ENCODE assay signal across 19 cellular contexts in the genomic region with DNA sequence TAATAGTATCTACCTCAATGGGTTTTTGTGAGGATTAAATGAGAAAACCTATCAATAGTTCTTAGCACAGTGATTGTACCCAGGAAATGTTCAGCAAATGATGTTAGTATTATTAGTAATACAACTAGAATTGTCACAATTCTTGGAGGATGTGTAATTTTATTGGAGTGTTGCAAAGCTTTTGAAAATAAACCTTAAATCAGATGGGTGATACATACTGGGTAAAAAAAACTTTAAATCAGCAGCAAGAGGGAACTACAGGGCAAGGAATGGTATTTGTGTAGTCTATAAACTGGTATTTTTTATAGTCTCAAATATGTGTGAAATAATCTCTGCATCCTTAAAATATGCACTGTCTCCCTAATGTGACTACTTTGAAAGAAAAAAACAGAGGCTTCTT.
"Had no signal": no experiment of that assay in that cellular context is flagged by ENCODE, and none has a peak within 500 bp of the region (broad histone marks: within the 10 kb centered on the region; RNA-seq: fewer than 3 reads in every experiment).

No MANE protein-coding gene starts in this region.

- H3K27me3 ChIP-seq: esophagus squamous epithelium, sigmoid colon, thyroid gland had no signal

- H3K27ac ChIP-seq: esophagus squamous epithelium, sigmoid colon, thyroid gland had no signal

- H3K27me3 Mint-ChIP-seq: activated B cell treated with CpG ODN at 0.5 μM for 24 hours had no signal

- H3K4me1 Mint-ChIP-seq: activated B cell treated with CpG ODN at 0.5 μM for 24 hours, natural killer cell had no signal

- H3K4me1 ChIP-seq: sigmoid colon, thyroid gland had no signal

- H3K4me3 ChIP-seq: esophagus squamous epithelium, lung, sigmoid colon, thyroid gland had no signal

- H3K27ac Mint-ChIP-seq: activated B cell treated with CpG ODN at 0.5 μM for 24 hours; activated CD4-positive, alpha-beta memory T cell treated with anti-CD3 and anti-CD28 coated beads for 36 hours; activated naive CD8-positive, alpha-beta T cell; natural killer cell had no signal

- H3K36me3 Mint-ChIP-seq: activated CD4-positive, alpha-beta memory T cell treated with anti-CD3 and anti-CD28 coated beads for 36 hours; activated naive CD8-positive, alpha-beta T cell; natural killer cell had no signal

- DNase-seq: activated B cell treated with CpG ODN at 0.5 μM for 24 hours; activated CD4-positive, alpha-beta memory T cell treated with anti-CD3 and anti-CD28 coated beads for 36 hours; activated CD4-positive, alpha-beta T cell treated with anti-CD3 and anti-CD28 coated beads for 4 hours; activated T-cell treated with anti-CD3 and anti-CD28 coated beads for 4 hours; amniotic stem cell; dermis blood vessel endothelial cell; effector memory CD4-positive, alpha-beta T cell; esophagus squamous epithelium; foreskin melanocyte; glutamatergic neuron; natural killer cell; sigmoid colon; stimulated activated CD8-positive, alpha-beta memory T cell treated with anti-CD3 and anti-CD28 coated beads, Interleukin-4, amount 100 ng/mL, for 48 hours; stimulated activated naive CD4-positive, alpha-beta T cell; T-helper 9 cell; thyroid gland had no signal

- H3K9me3 Mint-ChIP-seq: activated B cell treated with CpG ODN at 0.5 μM for 24 hours; activated CD4-positive, alpha-beta memory T cell treated with anti-CD3 and anti-CD28 coated beads for 36 hours; natural killer cell had no signal

- FAIRE-seq: keratinocyte had no signal

- H3K9me3 ChIP-seq: esophagus squamous epithelium, sigmoid colon, thyroid gland had no signal

- H3K36me3 ChIP-seq: esophagus squamous epithelium, sigmoid colon, thyroid gland had no signal

- H3K4me3 Mint-ChIP-seq: activated B cell treated with CpG ODN at 0.5 μM for 24 hours; activated CD4-positive, alpha-beta memory T cell treated with anti-CD3 and anti-CD28 coated beads for 36 hours; activated naive CD8-positive, alpha-beta T cell; natural killer cell had no signal

- ATAC-seq: natural killer cell had no signal
